In genomic region chr20:50460608-50461268, GRCh38 we compare ENCODE assay signal across 8 cellular contexts. TPM values are rescaled to one million over a fixed set of nuclear protein-coding genes. Genes with fewer than 3 reads are reported as not detected.
DNase-seq lines count a peak whose midpoint lies in the region; ATAC-seq, FAIRE-seq and TF ChIP-seq lines count a peak whose summit lies in the region.

No MANE protein-coding gene starts in this region.

- ATAC-seq in pancreas (peak; percentile 88 to 93 (median 90)), thoracic aorta (ENCODE audit: insufficient number of reproducible peaks, low FRiP score, low read depth) (peak; percentile 38)

- intact Hi-C loops in pancreas (cut with DNase I), result loop anchor here in 2 of 3 donors (2.0 to 5.0 kb wide), 2 partner anchors 270 to 273 kb away; partner anchors contain the start of gene CEBPB (in 1 of the 2)

- H3K36me3 ChIP-seq in pancreas (no peaks in the 10 kb centered on the region), thoracic aorta (no peaks in the 10 kb centered on the region)

- TF ChIP-seq CTCF in pancreas (IDR thresholded peaks at IDR 0.05) (peak; percentile 76 to 90 (median 85)), thoracic aorta (IDR thresholded peaks at IDR 0.05) (peak; percentile 95)

- peak overlapping the region in 1 of 4 donors; percentile 4 for H3K27ac ChIP-seq in pancreas
- no peak overlapping the region for H3K27ac ChIP-seq in thoracic aorta

- DNase-seq in NCI-H2171 treated with DMSO at 0.1 percent for 48 hours (lab: John Stamatoyannopoulos, UW), result peak; percentile 66
- no peak for DNase-seq in NCI-H2171 (lab: John Stamatoyannopoulos, UW)
- peak; percentile 42 for DNase-seq in KG1 (lab: John Stamatoyannopoulos, UW)
- peak; percentile 42 to 54 for DNase-seq in SHP77 (lab: John Stamatoyannopoulos, UW)
- peak; percentile 73 for DNase-seq in activated T-helper 9 cell treated with anti-CD3 and anti-CD28 coated beads, Interleukin-2, amount 50 U/mL, for 16 hours (ENCODE audit: low read depth)
- peak; percentile 67 to 76 for DNase-seq in frontal cortex (ENCODE audit: low spot score in 2 of 2)
- peak; percentile 79 to 97 (median 93) for DNase-seq in pancreas
- DNase-seq in thoracic aorta (ENCODE audit: low spot score), result peak; percentile 86

- FAIRE-seq in frontal cortex (lab: Jason Lieb, UNC) (no peak), pancreas (lab: Jason Lieb, UNC) (no peak)

- peaks cover 0 to 21% (median 7%) of the 10 kb centered on the region in 3 donors for H3K4me1 ChIP-seq in pancreas
- H3K4me1 ChIP-seq in thoracic aorta (ENCODE audit: control insufficient read depth in 1 of 2, low read depth in 2 of 2), result peaks cover 0 to 25% of the 10 kb centered on the region in 2 donors

- H3K9me3 ChIP-seq in pancreas, result no peaks in the 10 kb centered on the region
- no peaks in the 10 kb centered on the region for H3K9me3 ChIP-seq in thoracic aorta

- 15 to 18% methylated on average over 13 of the region's 13 CpGs for whole genome bisulfite sequencing in pancreas, 2 donors

- no peaks in the 10 kb centered on the region for H3K27me3 ChIP-seq in pancreas
- no peaks in the 10 kb centered on the region for H3K27me3 ChIP-seq in thoracic aorta (replicated peaks; ENCODE audit: insufficient read depth)

- H3K4me3 ChIP-seq in pancreas (no peak overlapping the region), thoracic aorta (peak overlapping the region; percentile 15)

RNA-seq across cellular contexts. Expression of gene PTPN1, which starts 49.4 kb away (rescaled TPM):
- total RNA-seq in frontal cortex (15.9 TPM), pancreas (10 to 100 TPM in 1 of 6 donors, 1 to 10 TPM in 5; 6.0 to 12.4 (median 8.4) TPM), thoracic aorta (10 to 100 TPM; 32.5 to 68.9 TPM)
- 10 to 100 TPM in 1 of 2 donors, 1 to 10 TPM in 1; 8.3 to 11.2 TPM for polyA plus RNA-seq in pancreas
